15 cellular contexts compared by ENCODE assay signal in genomic region chr13:100565291-100565690, GRCh38. TPM values are rescaled to one million over a fixed set of nuclear protein-coding genes. Genes with fewer than 3 reads are reported as not detected.
DNase-seq lines count a peak whose midpoint lies in the region; ATAC-seq and TF ChIP-seq lines count a peak whose summit lies in the region.
"Had no signal": no experiment of that assay in that cellular context is flagged by ENCODE, and none has a peak within 500 bp of the region (broad histone marks: within the 10 kb centered on the region; RNA-seq: fewer than 3 reads in every experiment).

No MANE protein-coding gene starts in this region.

- no peak for TF ChIP-seq POLR2A in spleen (IDR thresholded peaks at IDR 0.05)

- no peak for ATAC-seq in HG02970 (IDR thresholded peaks at IDR 0.05; ENCODE audit: low FRiP score, unreplicated experiment)
- ATAC-seq: HCT116, Panc1 had no signal

- H3K36me3 Mint-ChIP-seq in nephron progenitor cell (ENCODE audit: low read depth), result peaks cover 34% of the 10 kb centered on the region

- H3K9me3 ChIP-seq in OCI-LY3 (ENCODE audit: insufficient read depth, low read length) (no peaks in the 10 kb centered on the region), spleen (peaks cover 0 to 11% (median 0%) of the 10 kb centered on the region in 8 donors)

- H3K79me2 ChIP-seq in OCI-LY3 (ENCODE audit: low read length), result no peaks in the 10 kb centered on the region

- H3K27ac ChIP-seq in OCI-LY3 (ENCODE audit: low read length) (no peak overlapping the region), spleen (no peak overlapping the region)

- no peak overlapping the region for H3K4me3 Mint-ChIP-seq in nephron progenitor cell

- H3K4me2 ChIP-seq in OCI-LY3 (ENCODE audit: low read length), result no peak overlapping the region

- WGBS in spleen, 5 donors, result 59 to 68% (median 64%) methylated on average over 8 of the region's 8 CpGs

- H2AFZ ChIP-seq in OCI-LY3 (ENCODE audit: low read depth, low read length), result no peak overlapping the region

- H3K4me3 ChIP-seq in GM12865 (ENCODE audit: low read depth, low read length) (no peak overlapping the region), OCI-LY3 (ENCODE audit: low read length) (no peak overlapping the region), spleen (no peak overlapping the region)

- DNase-seq in NCI-H2107 treated with DMSO at 0.1 percent for 48 hours (lab: John Stamatoyannopoulos, UW; ENCODE audit: unreplicated experiment), result peak; percentile 14
- DNase-seq in NCI-H2107 (lab: John Stamatoyannopoulos, UW), result no peak
- DNase-seq in GM12865 (ENCODE audit: low read depth), result peak; percentile 10
- DNase-seq in nephron progenitor cell, result no peak
- DNase-seq in NCI-H82 (lab: John Stamatoyannopoulos, UW), result no peak
- DNase-seq in spleen, result no peak
- DNase-seq: 8988T, DMS79 treated with DMSO at 0.1 percent for 48 hours, NCI-H1436 treated with DMSO at 0.1 percent for 48 hours, NCI-H2029, NCI-H748 treated with DMSO at 0.1 percent for 48 hours had no signal

- H3K9ac ChIP-seq in OCI-LY3 (ENCODE audit: low read length), result no peak overlapping the region

- H3K27me3 ChIP-seq in OCI-LY3 (ENCODE audit: low read depth, low read length) (no peaks in the 10 kb centered on the region), spleen (replicated peaks in 1 of 7) (no peaks in the 10 kb centered on the region)

- intact Hi-C loops in spleen (cut with DNase I; ENCODE audit: low total_unique reads), result no loop called here

- no peak for TF ChIP-seq CTCF in GM12865 (IDR thresholded peaks at IDR 0.05; ENCODE audit: insufficient read depth, low read depth, low read length, missing control alignments)
- TF ChIP-seq CTCF in OCI-LY3 (IDR thresholded peaks at IDR 0.05; ENCODE audit: low read depth, low read length), result peak; percentile 18
- TF ChIP-seq CTCF in nephron progenitor cell (IDR thresholded peaks at IDR 0.05), result no peak
- no peak for TF ChIP-seq CTCF in spleen (IDR thresholded peaks at IDR 0.05 in 8 of 11, conservative IDR thresholded peaks at IDR 0.05 in 3 of 11)

- peaks cover 34% of the 10 kb centered on the region for H3K9me3 Mint-ChIP-seq in nephron progenitor cell

- H4K20me1 ChIP-seq in OCI-LY3 (ENCODE audit: insufficient read depth, low read length), result no peaks in the 10 kb centered on the region

- peak overlapping the region; percentile 93 for H3K27ac Mint-ChIP-seq in nephron progenitor cell

- H3K36me3 ChIP-seq in OCI-LY3 (replicated peaks; ENCODE audit: low read depth, low read length), result no peaks in the 10 kb centered on the region
- H3K36me3 ChIP-seq in spleen, result peaks cover 0 to 14% (median 0%) of the 10 kb centered on the region in 6 donors

- H3K4me1 ChIP-seq in OCI-LY3 (ENCODE audit: low read length) (no peaks in the 10 kb centered on the region), spleen (no peaks in the 10 kb centered on the region)

- no peaks in the 10 kb centered on the region for H3K27me3 Mint-ChIP-seq in nephron progenitor cell (ENCODE audit: low read depth, poor library complexity)

- H3K4me1 Mint-ChIP-seq in nephron progenitor cell, result peaks cover 9% of the 10 kb centered on the region

RNA-seq across cellular contexts. Expression of gene GGACT, which starts 23.3 kb away (rescaled TPM):
- total RNA-seq in spleen, result 10 to 100 TPM in 1 of 7 donors, 1 to 10 TPM in 6; 2.5 to 19.7 (median 5.9) TPM
- polyA plus RNA-seq in spleen, result 1 to 10 TPM; 1.9 to 2.9 (median 2.7) TPM

Comparison
In these comparisons a context has a peak if more than half of its experiments do, and no peak if none do; other contexts are left out.
1. DNase-seq: peak in NCI-H2107 treated with DMSO at 0.1 percent for 48 hours (single experiment) and GM12865 (single experiment); none in NCI-H2107 (single experiment), nephron progenitor cell (single experiment), NCI-H82 (single experiment) and spleen (single experiment).